Comparison of ENCODE assay signal across 17 cellular contexts in genomic region chr5:56164371-56164770, GRCh38.
A peak's percentile ranks its signal among the peaks of the same experiment; 100 is the strongest.
DNase-seq lines count a peak whose midpoint lies in the region; FAIRE-seq and TF ChIP-seq lines count a peak whose summit lies in the region.
"Had no signal": no experiment of that assay in that cellular context is flagged by ENCODE, and none has a peak within 500 bp of the region (broad histone marks: within the 10 kb centered on the region; RNA-seq: fewer than 3 reads in every experiment).

No MANE protein-coding gene starts in this region.

- H3K79me2 ChIP-seq in astrocyte (ENCODE audit: insufficient read depth, low read length): no peaks in the 10 kb centered on the region

- CTCF ChIA-PET in Calu3 (lab: Charles Lee): interaction anchor here (0.6 kb wide), 1 partner anchor 22 kb away, joined by 3 read pairs; no protein-coding TSS in a partner anchor

- H3K4me1 ChIP-seq in astrocyte (ENCODE audit: insufficient read depth, low read length): peaks cover 15% of the 10 kb centered on the region
- peaks cover 10% of the 10 kb centered on the region for H3K4me1 ChIP-seq in effector memory CD4-positive, alpha-beta T cell (ENCODE audit: control insufficient read depth, insufficient read depth, low read length, poor library complexity, severe bottlenecking)

- TF ChIP-seq CTCF in astrocyte (IDR thresholded peaks at IDR 0.05; ENCODE audit: insufficient read depth, low read depth, low read length): no peak
- TF ChIP-seq CTCF in Calu3 (IDR thresholded peaks at IDR 0.05; ENCODE audit: unreplicated experiment): no peak

- H3K4me3 ChIP-seq in astrocyte (ENCODE audit: insufficient read depth, low read depth, low read length): no peak overlapping the region
- H3K4me3 ChIP-seq in effector memory CD4-positive, alpha-beta T cell (ENCODE audit: insufficient read depth, low read depth, low read length, poor library complexity, severe bottlenecking): no peak overlapping the region

- H3K4me2 ChIP-seq in astrocyte (ENCODE audit: low read length): peak overlapping the region; percentile 17

- DNase-seq in NCI-H1092 treated with DMSO at 0.1 percent for 48 hours (lab: John Stamatoyannopoulos, UW): peak; percentile 36
- DNase-seq in NCI-H1092 (lab: John Stamatoyannopoulos, UW): no peak
- DNase-seq in astrocyte (ENCODE audit: low read depth): no peak
- DNase-seq in stromal cell of bone marrow (ENCODE audit: low read depth): peak; percentile 24
- no peak for DNase-seq in Calu3
- no peak for DNase-seq in cerebellar nuclear complex (lab: John Stamatoyannopoulos, UW)
- DNase-seq in effector memory CD4-positive, alpha-beta T cell: no peak
- DNase-seq: activated T-cell treated with anti-CD3 and anti-CD28 coated beads, Interleukin-2, amount 50 U/mL, for 72 hours; islet precursor cell; NCI-H226; RPMI8226; stimulated activated CD4-positive, alpha-beta T cell treated with anti-CD3 and anti-CD28 coated beads, Interleukin-4, amount 100 ng/mL, for 1 hour had no signal

- H3K9ac ChIP-seq in astrocyte (ENCODE audit: low read length): no peak overlapping the region

- H2AFZ ChIP-seq in astrocyte (ENCODE audit: low read depth, low read length): no peak overlapping the region

- H3K27ac ChIP-seq in astrocyte (ENCODE audit: low read depth, low read length) (no peak overlapping the region), layer of hippocampus (ENCODE audit: low read depth, low read length) (peak overlapping the region; percentile 50)
- H3K27ac ChIP-seq in effector memory CD4-positive, alpha-beta T cell (ENCODE audit: insufficient read depth, low read length, poor library complexity, severe bottlenecking): no peak overlapping the region
- H3K27ac ChIP-seq: 22Rv1, neutrophil had no signal

- BruUV-seq in Calu3 (replicated peaks; lab: Mats Ljungman, UMichigan): no TSS peak

- no peaks in the 10 kb centered on the region for H4K20me1 ChIP-seq in astrocyte (ENCODE audit: insufficient read depth, low read length)

- H3K9me3 Mint-ChIP-seq in astrocyte (ENCODE audit: unreplicated experiment) (no peaks in the 10 kb centered on the region), Calu3 (ENCODE audit: low read depth, unreplicated experiment) (no peaks in the 10 kb centered on the region)
- H3K9me3 Mint-ChIP-seq: activated T-cell treated with anti-CD3 and anti-CD28 coated beads, Interleukin-2, amount 50 U/mL, for 72 hours; stimulated activated naive CD8-positive, alpha-beta T cell treated with anti-CD3 and anti-CD28 coated beads, Interleukin-15, Interleukin-2, amounts not matched to agents 100 ng/mL and 50 ng/mL, for 24 hours had no signal

- H3K4me3 Mint-ChIP-seq in astrocyte (ENCODE audit: unreplicated experiment): no peak overlapping the region
- no peak overlapping the region for H3K4me3 Mint-ChIP-seq in Calu3 (ENCODE audit: low read depth, unreplicated experiment)
- H3K4me3 Mint-ChIP-seq: activated T-cell treated with anti-CD3 and anti-CD28 coated beads, Interleukin-2, amount 50 U/mL, for 72 hours; stimulated activated naive CD8-positive, alpha-beta T cell treated with anti-CD3 and anti-CD28 coated beads, Interleukin-15, Interleukin-2, amounts not matched to agents 100 ng/mL and 50 ng/mL, for 24 hours had no signal

- H3K4me1 Mint-ChIP-seq in astrocyte (ENCODE audit: low read depth, unreplicated experiment): peaks cover 25% of the 10 kb centered on the region
- H3K4me1 Mint-ChIP-seq in Calu3 (ENCODE audit: low read depth, unreplicated experiment): no peaks in the 10 kb centered on the region

- FAIRE-seq in astrocyte (lab: Jason Lieb, UNC): no peak
- FAIRE-seq: GM12892 had no signal

- H3K27me3 ChIP-seq in astrocyte (ENCODE audit: insufficient read depth, low read length) (peaks cover 2% of the 10 kb centered on the region), layer of hippocampus (ENCODE audit: control insufficient read depth, insufficient read depth, low read length) (no peaks in the 10 kb centered on the region)
- H3K27me3 ChIP-seq in effector memory CD4-positive, alpha-beta T cell (replicated peaks; ENCODE audit: control insufficient read depth, insufficient read depth, low read length, poor library complexity, severe bottlenecking): no peaks in the 10 kb centered on the region

- H3K9me3 ChIP-seq in astrocyte (ENCODE audit: insufficient read depth, low read depth, low read length): no peaks in the 10 kb centered on the region
- no peaks in the 10 kb centered on the region for H3K9me3 ChIP-seq in effector memory CD4-positive, alpha-beta T cell (ENCODE audit: control insufficient read depth, low read length)
- H3K9me3 ChIP-seq: neutrophil had no signal

- intact Hi-C loops in Calu3 (cut with micrococcal nuclease; ENCODE audit: unreplicated experiment): no loop called here

- H3K36me3 Mint-ChIP-seq in astrocyte (ENCODE audit: low read depth, unreplicated experiment) (no peaks in the 10 kb centered on the region), Calu3 (ENCODE audit: insufficient read depth, unreplicated experiment) (no peaks in the 10 kb centered on the region)

- H3K27me3 Mint-ChIP-seq in astrocyte (ENCODE audit: low read depth, unreplicated experiment): peaks cover 3% of the 10 kb centered on the region
- H3K27me3 Mint-ChIP-seq in Calu3 (ENCODE audit: unreplicated experiment): no peaks in the 10 kb centered on the region
- H3K27me3 Mint-ChIP-seq: stimulated activated naive CD8-positive, alpha-beta T cell treated with anti-CD3 and anti-CD28 coated beads, Interleukin-15, Interleukin-2, amounts not matched to agents 100 ng/mL and 50 ng/mL, for 24 hours had no signal

- H3K27ac Mint-ChIP-seq in astrocyte (ENCODE audit: unreplicated experiment) (peak overlapping the region; percentile 72), Calu3 (ENCODE audit: unreplicated experiment) (no peak overlapping the region)
- H3K27ac Mint-ChIP-seq: activated T-cell treated with anti-CD3 and anti-CD28 coated beads, Interleukin-2, amount 50 U/mL, for 72 hours; stimulated activated naive CD8-positive, alpha-beta T cell treated with anti-CD3 and anti-CD28 coated beads, Interleukin-15, Interleukin-2, amounts not matched to agents 100 ng/mL and 50 ng/mL, for 24 hours had no signal

- H3K36me3 ChIP-seq in astrocyte (ENCODE audit: insufficient read depth, low read length): no peaks in the 10 kb centered on the region
- no peaks in the 10 kb centered on the region for H3K36me3 ChIP-seq in effector memory CD4-positive, alpha-beta T cell (ENCODE audit: control insufficient read depth, insufficient read depth, low read length)
- H3K36me3 ChIP-seq: neutrophil had no signal

Comparison
In these comparisons a context has a peak if more than half of its experiments do, and no peak if none do; other contexts are left out.
1. DNase-seq: peak in NCI-H1092 treated with DMSO at 0.1 percent for 48 hours (single experiment) and stromal cell of bone marrow (single experiment); none in NCI-H1092 (single experiment), astrocyte (single experiment), Calu3 (single experiment), cerebellar nuclear complex (0 of 2) and effector memory CD4-positive, alpha-beta T cell (0 of 3).